ENCODE assay signal across 9 cellular contexts in genomic region chr12:77060883-77061240, GRCh38. TPM values are rescaled to one million over a fixed set of nuclear protein-coding genes. Genes with fewer than 3 reads are reported as not detected.
DNase-seq lines count a peak whose midpoint lies in the region; ATAC-seq, FAIRE-seq and TF ChIP-seq lines count a peak whose summit lies in the region.
"Had no signal": no experiment of that assay in that cellular context is flagged by ENCODE, and none has a peak within 500 bp of the region (broad histone marks: within the 10 kb centered on the region; RNA-seq: fewer than 3 reads in every experiment).

No MANE protein-coding gene starts in this region.

- no peak overlapping the region for H3K4me3 Mint-ChIP-seq in astrocyte (ENCODE audit: unreplicated experiment)

- peak overlapping the region; percentile 90 for H3K4me2 ChIP-seq in astrocyte (ENCODE audit: low read length)

- H2AFZ ChIP-seq in astrocyte (ENCODE audit: low read depth, low read length), result no peak overlapping the region

- peaks cover 23% of the 10 kb centered on the region for H3K36me3 Mint-ChIP-seq in astrocyte (ENCODE audit: low read depth, unreplicated experiment)

- TF ChIP-seq CTCF in astrocyte (IDR thresholded peaks at IDR 0.05; ENCODE audit: insufficient read depth, low read depth, low read length), result no peak

- peaks cover 34% of the 10 kb centered on the region for H3K4me1 Mint-ChIP-seq in astrocyte (ENCODE audit: low read depth, unreplicated experiment)

- ATAC-seq in GM18867 (IDR thresholded peaks at IDR 0.05; ENCODE audit: unreplicated experiment) (peak; percentile 42), GM21619 (IDR thresholded peaks at IDR 0.05; ENCODE audit: unreplicated experiment) (peak; percentile 30), HG03159 (IDR thresholded peaks at IDR 0.05; ENCODE audit: unreplicated experiment) (peak; percentile 29)

- H3K9me3 Mint-ChIP-seq in astrocyte (ENCODE audit: unreplicated experiment), result peaks cover 5% of the 10 kb centered on the region

- no peak for FAIRE-seq in astrocyte (lab: Jason Lieb, UNC)

- DNase-seq in astrocyte (ENCODE audit: low read depth) (no peak), posterior vena cava (ENCODE audit: low spot score) (no peak), NCI-H2227 treated with DMSO at 0.1 percent for 48 hours (lab: John Stamatoyannopoulos, UW) (no peak), nucleus accumbens (lab: John Stamatoyannopoulos, UW) (no peak)
- DNase-seq: hypothalamus, NCI-H524 treated with DMSO at 0.1 percent for 48 hours had no signal

- peaks cover 82% of the 10 kb centered on the region for H3K79me2 ChIP-seq in astrocyte (ENCODE audit: insufficient read depth, low read length)

- H3K4me3 ChIP-seq in astrocyte (ENCODE audit: insufficient read depth, low read depth, low read length), result no peak overlapping the region

- H3K9me3 ChIP-seq in astrocyte (ENCODE audit: insufficient read depth, low read depth, low read length), result no peaks in the 10 kb centered on the region

- peaks cover 45% of the 10 kb centered on the region for H3K36me3 ChIP-seq in astrocyte (ENCODE audit: insufficient read depth, low read length)

- H3K27ac ChIP-seq in astrocyte (ENCODE audit: low read depth, low read length), result peak overlapping the region; percentile 86

- H3K9ac ChIP-seq in astrocyte (ENCODE audit: low read length), result no peak overlapping the region

- intact Hi-C loops in posterior vena cava (cut with DNase I), result no loop called here

- H4K20me1 ChIP-seq in astrocyte (ENCODE audit: insufficient read depth, low read length), result no peaks in the 10 kb centered on the region

- peak overlapping the region; percentile 42 for H3K27ac Mint-ChIP-seq in astrocyte (ENCODE audit: unreplicated experiment)

- peaks cover 52% of the 10 kb centered on the region for H3K4me1 ChIP-seq in astrocyte (ENCODE audit: insufficient read depth, low read length)

- H3K27me3 ChIP-seq in astrocyte (ENCODE audit: insufficient read depth, low read length), result no peaks in the 10 kb centered on the region

- H3K27me3 Mint-ChIP-seq in astrocyte (ENCODE audit: low read depth, unreplicated experiment), result no peaks in the 10 kb centered on the region

RNA-seq across cellular contexts. Expression of gene E2F7, which starts 4.5 kb away (rescaled TPM):
- total RNA-seq in astrocyte, result 21.5 and 26.2 TPM in 2 replicates
- under 1 TPM; 0.09 to 0.24 TPM for total RNA-seq in posterior vena cava

Comparison
In these comparisons a context has a peak if more than half of its experiments do, and no peak if none do; other contexts are left out.
1. RNA of gene E2F7, which starts 4.5 kb away (total RNA-seq): 21.5 to 26.2 TPM in astrocyte; 0.09 to 0.24 TPM in posterior vena cava; every median in the first group is over 10 times any median in the second.
2. Peak in every context shown above with its lines, with median percentiles within 50 percentile points of each other: ATAC-seq.